ENCODE assay signal across 33 cellular contexts in the genomic region with DNA sequence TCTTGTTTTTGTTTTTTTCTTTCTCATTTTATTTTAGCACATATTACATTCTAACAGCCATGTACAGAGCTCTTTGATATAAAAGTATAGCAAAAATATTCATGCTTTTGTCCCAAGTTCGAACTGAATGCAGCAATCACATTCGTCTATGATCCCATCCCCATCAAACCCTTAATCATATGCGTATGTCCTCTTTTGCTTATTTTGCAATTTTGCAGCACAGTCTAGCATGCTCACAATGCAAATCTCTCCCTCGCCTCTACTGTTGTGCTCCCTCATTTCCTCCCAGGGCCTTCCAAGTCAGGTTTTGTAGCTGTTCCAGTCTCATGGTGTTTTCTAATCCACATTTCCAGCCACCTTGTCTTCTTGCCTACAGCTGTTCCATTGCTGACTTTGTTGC.
"Had no signal": no experiment of that assay in that cellular context is flagged by ENCODE, and none has a peak within 500 bp of the region (broad histone marks: within the 10 kb centered on the region; RNA-seq: fewer than 3 reads in every experiment).

No MANE protein-coding gene starts in this region.

- H3K27me3 ChIP-seq: adrenal gland, ascending aorta, body of pancreas, brain microvascular endothelial cell, breast epithelium, cardiac muscle cell had no signal

- H3K36me3 ChIP-seq: adrenal gland, ascending aorta, brain microvascular endothelial cell, breast epithelium, cardiac muscle cell had no signal

- DNase-seq: activated effector memory CD4-positive, alpha-beta T cell treated with anti-CD3 and anti-CD28 coated beads, Interleukin-2, amount 50 U/mL, for 16 hours; activated effector memory CD4-positive, alpha-beta T cell treated with Interleukin-2 at 50 U/mL for 16 hours; activated gamma-delta T cell; activated gamma-delta T cell treated with Interleukin-2 at 50 U/mL for 16 hours; activated naive CD4-positive, alpha-beta T cell; activated naive CD4-positive, alpha-beta T cell treated with anti-CD3 and anti-CD28 coated beads for 36 hours; activated naive CD4-positive, alpha-beta T cell treated with anti-CD3 and anti-CD28 coated beads, Interleukin-2, amount 10 ng/mL, durations not matched to agents 7 days and 5 days; activated naive CD4-positive, alpha-beta T cell treated with anti-CD3 and anti-CD28 coated beads, Interleukin-2, amount 50 U/mL, for 16 hours; activated naive CD4-positive, alpha-beta T cell treated with Interleukin-2 at 50 U/mL for 16 hours; activated naive CD8-positive, alpha-beta T cell treated with anti-CD3 and anti-CD28 coated beads for 36 hours; activated naive CD8-positive, alpha-beta T cell treated with anti-CD3 and anti-CD28 coated beads, Interleukin-2, amount 10 ng/mL, durations not matched to agents 7 days and 5 days; activated naive CD8-positive, alpha-beta T cell treated with anti-CD3 and anti-CD28 coated beads, Interleukin-2, amount 50 U/mL, for 24 hours; activated T-cell treated with anti-CD3 and anti-CD28 coated beads, Interleukin-2, amount 50 U/mL, for 24 hours; activated T-cell treated with anti-CD3 and anti-CD28 coated beads, Interleukin-2, amount 50 U/mL, for 4 hours; activated T-cell treated with anti-CD3 and anti-CD28 coated beads, Interleukin-2, amount 50 U/mL, for 48 hours; activated T-cell treated with anti-CD3 and anti-CD28 coated beads, Interleukin-2, amount 50 U/mL, for 72 hours; adrenal gland; amniotic stem cell; amygdala; anterior cingulate cortex; aorta; body of pancreas; brain microvascular endothelial cell; caudate nucleus; central memory CD4-positive, alpha-beta T cell; cerebellar nuclear complex had no signal

- FAIRE-seq: astrocyte, bronchial epithelial cell had no signal

- H3K4me3 ChIP-seq: adrenal gland, ascending aorta, body of pancreas, breast epithelium, cardiac muscle cell had no signal

- H3K4me1 ChIP-seq: adrenal gland, ascending aorta, body of pancreas, breast epithelium had no signal

- H3K9me3 ChIP-seq: adrenal gland, ascending aorta, body of pancreas, breast epithelium had no signal

- ATAC-seq: activated naive CD4-positive, alpha-beta T cell treated with anti-CD3 and anti-CD28 coated beads, Interleukin-2, amount 50 U/mL, for 72 hours; activated naive CD8-positive, alpha-beta T cell treated with anti-CD3 and anti-CD28 coated beads, Interleukin-2, amount 50 U/mL, for 24 hours; activated T-cell treated with anti-CD3 and anti-CD28 coated beads, Interleukin-2, amount 50 U/mL, for 4 hours; activated T-cell treated with anti-CD3 and anti-CD28 coated beads, Interleukin-2, amount 50 U/mL, for 72 hours; activated T-helper 17 cell treated with anti-CD3 and anti-CD28 coated beads, Interleukin-2, amount 50 U/mL, for 72 hours; body of pancreas had no signal

- H3K27ac ChIP-seq: adrenal gland, ascending aorta, body of pancreas, brain microvascular endothelial cell, breast epithelium, cardiac muscle cell had no signal
